In genomic region chr15:25481208-25481862, GRCh38 we compare ENCODE assay signal across 8 cellular contexts. TPM values are rescaled to one million over a fixed set of nuclear protein-coding genes. Genes with fewer than 3 reads are reported as not detected.
DNase-seq lines count a peak whose midpoint lies in the region; ATAC-seq and TF ChIP-seq lines count a peak whose summit lies in the region.

No MANE protein-coding gene starts in this region.

- H3K4me1 ChIP-seq in suprapubic skin, result peaks cover 9% of the 10 kb centered on the region

- ATAC-seq in activated CD4-positive, alpha-beta T cell treated with anti-CD3 and anti-CD28 coated beads for 36 hours, result no peak
- no peak for ATAC-seq in activated naive CD8-positive, alpha-beta T cell treated with anti-CD3 and anti-CD28 coated beads, Interleukin-2, amount 50 U/mL, for 24 hours

- intact Hi-C loops in activated CD4-positive, alpha-beta T cell treated with anti-CD3 and anti-CD28 coated beads for 36 hours (cut with DNase I, micrococcal nuclease), result no loop called here
- intact Hi-C loops in activated T-helper 2 cell treated with anti-CD3 and anti-CD28 coated beads, Interferon-gamma antibody, Interleukin-2, Interleukin-4, amounts not matched to agents 10 μg/mL and 5 μg/mL and 100 μg/mL, durations not matched to agents 14 hours and 24 hours and 36 hours (cut with micrococcal nuclease), result no loop called here

- no peak overlapping the region for H3K4me3 Mint-ChIP-seq in activated CD4-positive, alpha-beta T cell treated with anti-CD3 and anti-CD28 coated beads for 36 hours
- no peak overlapping the region for H3K4me3 Mint-ChIP-seq in activated T-helper 2 cell treated with anti-CD3 and anti-CD28 coated beads, Interferon-gamma antibody, Interleukin-2, Interleukin-4, amounts not matched to agents 10 μg/mL and 5 μg/mL and 100 μg/mL, durations not matched to agents 14 hours and 24 hours and 36 hours (ENCODE audit: low read depth)
- H3K4me3 Mint-ChIP-seq in activated naive CD8-positive, alpha-beta T cell treated with anti-CD3 and anti-CD28 coated beads, Interleukin-2, amount 50 U/mL, for 24 hours, result no peak overlapping the region

- H3K4me1 Mint-ChIP-seq in activated CD4-positive, alpha-beta T cell treated with anti-CD3 and anti-CD28 coated beads for 36 hours, result peaks cover 4% of the 10 kb centered on the region
- no peaks in the 10 kb centered on the region for H3K4me1 Mint-ChIP-seq in activated T-helper 2 cell treated with anti-CD3 and anti-CD28 coated beads, Interferon-gamma antibody, Interleukin-2, Interleukin-4, amounts not matched to agents 10 μg/mL and 5 μg/mL and 100 μg/mL, durations not matched to agents 14 hours and 24 hours and 36 hours (ENCODE audit: low read depth)
- no peaks in the 10 kb centered on the region for H3K4me1 Mint-ChIP-seq in activated naive CD8-positive, alpha-beta T cell treated with anti-CD3 and anti-CD28 coated beads, Interleukin-2, amount 50 U/mL, for 24 hours

- no peaks in the 10 kb centered on the region for H3K9me3 Mint-ChIP-seq in activated CD4-positive, alpha-beta T cell treated with anti-CD3 and anti-CD28 coated beads for 36 hours (ENCODE audit: low read depth)
- no peaks in the 10 kb centered on the region for H3K9me3 Mint-ChIP-seq in activated T-helper 2 cell treated with anti-CD3 and anti-CD28 coated beads, Interferon-gamma antibody, Interleukin-2, Interleukin-4, amounts not matched to agents 10 μg/mL and 5 μg/mL and 100 μg/mL, durations not matched to agents 14 hours and 24 hours and 36 hours
- H3K9me3 Mint-ChIP-seq in activated naive CD8-positive, alpha-beta T cell treated with anti-CD3 and anti-CD28 coated beads, Interleukin-2, amount 50 U/mL, for 24 hours, result no peaks in the 10 kb centered on the region

- H3K27me3 ChIP-seq in suprapubic skin, result no peaks in the 10 kb centered on the region

- WGBS in suprapubic skin, result 19% methylated on average over 13 of the region's 14 CpGs

- POLR2A ChIA-PET in activated CD4-positive, alpha-beta T cell treated with anti-CD3 and anti-CD28 coated beads for 36 hours (lab: Charles Lee), result no interaction called here

- TF ChIP-seq CTCF in suprapubic skin (IDR thresholded peaks at IDR 0.05), result no peak

- CTCF ChIA-PET in activated CD4-positive, alpha-beta T cell treated with anti-CD3 and anti-CD28 coated beads for 36 hours (lab: Charles Lee), result no interaction called here

- H3K36me3 Mint-ChIP-seq in activated CD4-positive, alpha-beta T cell treated with anti-CD3 and anti-CD28 coated beads for 36 hours (ENCODE audit: low read depth), result no peaks in the 10 kb centered on the region
- no peaks in the 10 kb centered on the region for H3K36me3 Mint-ChIP-seq in activated T-helper 2 cell treated with anti-CD3 and anti-CD28 coated beads, Interferon-gamma antibody, Interleukin-2, Interleukin-4, amounts not matched to agents 10 μg/mL and 5 μg/mL and 100 μg/mL, durations not matched to agents 14 hours and 24 hours and 36 hours (ENCODE audit: low read depth)
- no peaks in the 10 kb centered on the region for H3K36me3 Mint-ChIP-seq in activated naive CD8-positive, alpha-beta T cell treated with anti-CD3 and anti-CD28 coated beads, Interleukin-2, amount 50 U/mL, for 24 hours (ENCODE audit: low read depth)

- no peak for TF ChIP-seq POLR2A in suprapubic skin (IDR thresholded peaks at IDR 0.05)

- H3K27ac ChIP-seq in suprapubic skin, result no peak overlapping the region

- H3K27me3 Mint-ChIP-seq in activated CD4-positive, alpha-beta T cell treated with anti-CD3 and anti-CD28 coated beads for 36 hours, result peaks cover 13% of the 10 kb centered on the region
- H3K27me3 Mint-ChIP-seq in activated T-helper 2 cell treated with anti-CD3 and anti-CD28 coated beads, Interferon-gamma antibody, Interleukin-2, Interleukin-4, amounts not matched to agents 10 μg/mL and 5 μg/mL and 100 μg/mL, durations not matched to agents 14 hours and 24 hours and 36 hours (ENCODE audit: low read depth), result no peaks in the 10 kb centered on the region
- peaks cover 3% of the 10 kb centered on the region for H3K27me3 Mint-ChIP-seq in activated naive CD8-positive, alpha-beta T cell treated with anti-CD3 and anti-CD28 coated beads, Interleukin-2, amount 50 U/mL, for 24 hours

- DNase-seq in activated CD4-positive, alpha-beta T cell treated with anti-CD3 and anti-CD28 coated beads for 36 hours, result peak; percentile 5
- no peak for DNase-seq in activated CD4-positive, alpha-beta T cell treated with anti-CD3 and anti-CD28 coated beads for 48 hours
- DNase-seq in SK-N-DZ (ENCODE audit: low spot score) (peak; percentile 4), suprapubic skin (ENCODE audit: low spot score in 2 of 2) (no peak), LoVo (ENCODE audit: low spot score) (no peak)
- no peak for DNase-seq in activated T-helper 2 cell treated with anti-CD3 and anti-CD28 coated beads, Interferon-gamma antibody, Interleukin-2, Interleukin-4, amounts not matched to agents 10 μg/mL and 5 μg/mL and 100 μg/mL, durations not matched to agents 14 hours and 24 hours and 36 hours (ENCODE audit: low spot score)
- no peak for DNase-seq in activated naive CD8-positive, alpha-beta T cell treated with anti-CD3 and anti-CD28 coated beads, Interleukin-2, amount 50 U/mL, for 24 hours

- H3K9me3 ChIP-seq in iPS-18c (ENCODE audit: control insufficient read depth, insufficient read depth, low read length) (no peaks in the 10 kb centered on the region), suprapubic skin (no peaks in the 10 kb centered on the region)

- no peaks in the 10 kb centered on the region for H3K36me3 ChIP-seq in suprapubic skin

- H3K27ac Mint-ChIP-seq in activated CD4-positive, alpha-beta T cell treated with anti-CD3 and anti-CD28 coated beads for 36 hours, result no peak overlapping the region
- H3K27ac Mint-ChIP-seq in activated T-helper 2 cell treated with anti-CD3 and anti-CD28 coated beads, Interferon-gamma antibody, Interleukin-2, Interleukin-4, amounts not matched to agents 10 μg/mL and 5 μg/mL and 100 μg/mL, durations not matched to agents 14 hours and 24 hours and 36 hours, result no peak overlapping the region
- no peak overlapping the region for H3K27ac Mint-ChIP-seq in activated naive CD8-positive, alpha-beta T cell treated with anti-CD3 and anti-CD28 coated beads, Interleukin-2, amount 50 U/mL, for 24 hours

- H3K4me3 ChIP-seq in iPS-18c (ENCODE audit: insufficient read depth, low read depth, low read length), result peak overlapping the region; percentile 10; the same call in 1 of the 2 replicates
- H3K4me3 ChIP-seq in suprapubic skin, result peak overlapping the region; percentile 17

- TF ChIP-seq EP300 in suprapubic skin (IDR thresholded peaks at IDR 0.05), result no peak

RNA-seq across cellular contexts. Expression of gene UBE3A, which starts 42.5 kb away (rescaled TPM):
- 100 to 1,000 TPM; 101 to 139 TPM for total RNA-seq in activated CD4-positive, alpha-beta T cell treated with anti-CD3 and anti-CD28 coated beads for 36 hours
- 47.5 and 56.1 TPM in 2 replicates for polyA plus RNA-seq in SK-N-DZ (2014; cell fraction: cytosol; rRNA removed)
- 39.8 and 42.6 TPM in 2 replicates for polyA plus RNA-seq in SK-N-DZ (2014; cell fraction: nucleus; rRNA removed)
- total RNA-seq in suprapubic skin, result 100 to 1,000 TPM in 1 of 4 donors, 10 to 100 TPM in 3; 64.0 to 100 (median 85.0) TPM
- total RNA-seq in activated T-helper 2 cell treated with anti-CD3 and anti-CD28 coated beads, Interferon-gamma antibody, Interleukin-2, Interleukin-4, amounts not matched to agents 10 μg/mL and 5 μg/mL and 100 μg/mL, durations not matched to agents 14 hours and 24 hours and 36 hours, result 107 and 108 TPM in 2 replicates

Comparison
In these comparisons a context has a peak if more than half of its experiments do, and no peak if none do; other contexts are left out.
1. DNase-seq: peak in activated CD4-positive, alpha-beta T cell treated with anti-CD3 and anti-CD28 coated beads for 36 hours (single experiment) and SK-N-DZ (single experiment); none in activated CD4-positive, alpha-beta T cell treated with anti-CD3 and anti-CD28 coated beads for 48 hours (single experiment), suprapubic skin (0 of 2), activated T-helper 2 cell treated with anti-CD3 and anti-CD28 coated beads, Interferon-gamma antibody, Interleukin-2, Interleukin-4, amounts not matched to agents 10 μg/mL and 5 μg/mL and 100 μg/mL, durations not matched to agents 14 hours and 24 hours and 36 hours (single experiment), activated naive CD8-positive, alpha-beta T cell treated with anti-CD3 and anti-CD28 coated beads, Interleukin-2, amount 50 U/mL, for 24 hours (single experiment) and LoVo (single experiment).